ENCODE assay signal across 8 cellular contexts in the genomic region with DNA sequence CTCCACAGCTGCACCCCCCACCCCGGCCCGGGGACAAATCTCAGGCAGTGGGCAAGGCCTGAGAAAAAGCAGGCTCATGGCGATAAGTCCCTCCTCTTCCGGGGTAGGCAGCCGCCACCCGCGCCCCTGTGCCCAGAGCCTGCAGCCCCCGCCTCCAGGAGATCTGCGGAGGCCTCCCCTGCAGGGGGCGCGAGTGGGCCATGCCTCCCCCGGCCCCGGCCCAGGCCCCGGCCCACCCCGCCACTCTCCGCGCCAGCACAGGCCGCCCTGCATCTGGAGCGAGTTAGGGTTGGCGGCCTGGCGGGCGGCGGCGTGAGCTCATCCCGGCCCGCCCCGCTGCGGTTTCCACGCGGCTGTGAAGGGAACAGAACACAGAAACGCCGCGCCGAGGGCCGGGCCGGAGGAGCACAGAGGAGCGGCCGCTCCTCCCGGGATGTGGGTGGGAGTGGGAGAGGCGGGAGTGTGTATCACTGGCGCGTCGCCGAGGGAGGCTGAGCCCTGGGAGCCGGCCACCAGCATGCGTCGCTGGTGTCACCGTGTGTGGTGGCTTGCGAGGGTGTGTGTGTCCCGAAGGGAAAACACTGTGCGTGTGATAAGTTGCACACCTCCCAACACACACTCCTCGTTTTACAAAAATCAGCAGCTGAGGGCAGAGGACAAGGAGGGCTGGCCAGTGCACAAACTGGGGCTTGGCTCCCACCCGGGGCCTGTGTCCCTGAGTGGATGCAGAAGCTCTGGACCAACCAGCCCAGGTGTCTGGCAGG. TPM values are rescaled to one million over a fixed set of nuclear protein-coding genes. Genes with fewer than 3 reads are reported as not detected.
DNase-seq lines count a peak whose midpoint lies in the region; ATAC-seq and TF ChIP-seq lines count a peak whose summit lies in the region.

No MANE protein-coding gene starts in this region.

- peak overlapping the region; percentile 77 for H3K4me3 Mint-ChIP-seq in dendritic cell treated with granulocyte-macrophage colony-stimulating factor and Interleukin-4, amounts not matched to agents 40 ng/mL and 50 ng/mL, for 4 days

- peaks cover 16% of the 10 kb centered on the region for H3K4me1 Mint-ChIP-seq in dendritic cell treated with granulocyte-macrophage colony-stimulating factor and Interleukin-4, amounts not matched to agents 40 ng/mL and 50 ng/mL, for 4 days (ENCODE audit: low read depth)

- TF ChIP-seq POLR2A in lower leg skin (IDR thresholded peaks at IDR 0.05) = no peak

- peak overlapping the region; percentile 66 for H3K27ac Mint-ChIP-seq in dendritic cell treated with granulocyte-macrophage colony-stimulating factor and Interleukin-4, amounts not matched to agents 40 ng/mL and 50 ng/mL, for 4 days

- WGBS in lower leg skin, 2 donors = 2 to 4% methylated on average over 19 to 39 of the region's 53 CpGs

- peaks cover 46% of the 10 kb centered on the region for H3K27me3 Mint-ChIP-seq in dendritic cell treated with granulocyte-macrophage colony-stimulating factor and Interleukin-4, amounts not matched to agents 40 ng/mL and 50 ng/mL, for 4 days

- TF ChIP-seq CTCF in lower leg skin (IDR thresholded peaks at IDR 0.05) = no peak

- intact Hi-C loops in dendritic cell treated with granulocyte-macrophage colony-stimulating factor and Interleukin-4, amounts not matched to agents 40 ng/mL and 50 ng/mL, for 4 days (cut with micrococcal nuclease) = no loop called here
- intact Hi-C loops in lower leg skin (cut with DNase I; ENCODE audit: low total_unique reads) = no loop called here

- no peaks in the 10 kb centered on the region for H3K36me3 Mint-ChIP-seq in dendritic cell treated with granulocyte-macrophage colony-stimulating factor and Interleukin-4, amounts not matched to agents 40 ng/mL and 50 ng/mL, for 4 days (ENCODE audit: low read depth)

- no peak for ATAC-seq in HG03457 (IDR thresholded peaks at IDR 0.05; ENCODE audit: unreplicated experiment)

- H3K4me3 ChIP-seq in lower leg skin (ENCODE audit: low read depth, poor library complexity, severe bottlenecking) = peak overlapping the region; percentile 31

- H3K9me3 Mint-ChIP-seq in dendritic cell treated with granulocyte-macrophage colony-stimulating factor and Interleukin-4, amounts not matched to agents 40 ng/mL and 50 ng/mL, for 4 days = peaks cover 10% of the 10 kb centered on the region

- DNase-seq in ELF-1 (ENCODE audit: low read depth, low spot score) (peak; percentile 92), H4 (ENCODE audit: low spot score) (peak; percentile 56), NCI-H1694 treated with DMSO at 0.1 percent for 48 hours (lab: John Stamatoyannopoulos, UW) (peak; percentile 22), lower leg skin (ENCODE audit: low spot score in 2 of 2) (peak; percentile 58 to 96)
- peak; percentile 75 for DNase-seq in activated CD4-positive, alpha-beta T cell treated with anti-CD3 and anti-CD28 coated beads, Interleukin-2, amount 50 U/mL, for 1 hour
- DNase-seq in stimulated activated CD4-positive, alpha-beta T cell treated with anti-CD3 and anti-CD28 coated beads, Interleukin-4, amount 100 ng/mL, for 4 hours = peak; percentile 69 to 70

RNA-seq across cellular contexts. Expression of gene MYL3, which starts 17.2 kb away (rescaled TPM):
- not detected in 2 replicates for total RNA-seq in H4 (2014; rRNA removed; shearing (Covaris generic))
- 1 to 10 TPM in 2 of 4 donors, under 1 TPM in 1, not detected in 1; 0.59 to 1.7 (median 1.3) TPM for total RNA-seq in lower leg skin

RNA-seq across cellular contexts. Expression of gene PTH1R, which starts 31.5 kb away (rescaled TPM):
- total RNA-seq in H4 (2014; rRNA removed; shearing (Covaris generic)) = 0.43 TPM in 1 of 2 replicates, not detected in the other
- 1 to 10 TPM; 1.8 to 5.4 (median 2.5) TPM for total RNA-seq in lower leg skin

Comparison
In these comparisons a context has a peak if more than half of its experiments do, and no peak if none do; other contexts are left out.
1. DNase-seq: peak in every context shown above with its lines; median percentile 92 in ELF-1; 77 in lower leg skin; 75 in activated CD4-positive, alpha-beta T cell treated with anti-CD3 and anti-CD28 coated beads, Interleukin-2, amount 50 U/mL, for 1 hour; 70 in stimulated activated CD4-positive, alpha-beta T cell treated with anti-CD3 and anti-CD28 coated beads, Interleukin-4, amount 100 ng/mL, for 4 hours; 56 in H4; 22 in NCI-H1694 treated with DMSO at 0.1 percent for 48 hours.